In the genomic region with DNA sequence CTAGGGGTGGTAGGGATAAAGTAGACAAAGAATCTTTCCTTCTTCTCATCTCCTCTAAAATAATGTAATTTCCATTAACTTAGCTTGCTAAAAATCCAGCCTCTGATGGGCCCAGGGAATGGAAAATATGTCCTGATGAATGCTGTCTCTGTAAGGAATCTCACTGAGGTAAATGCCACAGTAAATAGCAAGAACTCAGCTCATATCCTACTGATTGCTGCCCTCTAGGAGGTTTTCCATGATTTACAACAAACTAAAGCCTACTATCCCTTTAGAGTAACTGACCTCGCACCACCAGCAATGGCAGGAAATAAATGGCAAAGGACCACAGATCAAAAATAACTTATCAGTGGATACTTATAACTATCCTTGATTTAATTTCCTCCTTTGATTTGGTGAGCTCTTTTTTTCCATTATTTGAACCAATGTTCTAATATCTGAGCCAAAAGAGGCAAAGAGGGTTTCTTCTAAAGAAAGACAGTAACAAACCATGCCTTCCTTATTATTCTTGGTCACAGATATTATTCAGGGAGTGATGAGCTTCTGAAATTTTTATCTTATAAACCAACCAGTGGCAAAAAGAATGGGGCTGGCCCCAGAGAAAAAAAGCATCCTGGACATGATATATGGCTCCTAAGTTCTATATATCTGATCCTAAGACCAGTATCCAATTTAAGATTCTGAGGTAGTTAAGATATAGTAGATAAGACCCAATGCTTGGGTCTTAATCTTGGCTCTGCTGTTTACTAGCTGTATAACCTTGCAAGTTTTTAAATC, we compare ENCODE assay signal across 19 cellular contexts. TPM values are rescaled to one million over a fixed set of nuclear protein-coding genes. Genes with fewer than 3 reads are reported as not detected.
A peak's percentile ranks its signal among the peaks of the same experiment; 100 is the strongest.
DNase-seq lines count a peak whose midpoint lies in the region; ATAC-seq, FAIRE-seq and TF ChIP-seq lines count a peak whose summit lies in the region.
"Had no signal": no experiment of that assay in that cellular context is flagged by ENCODE, and none has a peak within 500 bp of the region (broad histone marks: within the 10 kb centered on the region; RNA-seq: fewer than 3 reads in every experiment).

No MANE protein-coding gene starts in this region.

- BruUV-seq in IMR-90 (replicated peaks; lab: Mats Ljungman, UMichigan): no TSS peak

- H4K91ac ChIP-seq in IMR-90 (ENCODE audit: insufficient read depth, low read depth, low read length): no peak overlapping the region

- no peak for TF ChIP-seq POLR2A in IMR-90 (IDR thresholded peaks at IDR 0.05; ENCODE audit: low read depth, low read length)
- no peak for TF ChIP-seq POLR2A in spleen (IDR thresholded peaks at IDR 0.05)

- H3K4ac ChIP-seq in IMR-90 (ENCODE audit: low read depth, low read length): no peak overlapping the region
- H3K4ac ChIP-seq in mesendoderm (ENCODE audit: low read depth, low read length): no peak overlapping the region

- H4K5ac ChIP-seq in IMR-90 (ENCODE audit: low read depth, low read length) (no peak overlapping the region), mesendoderm (ENCODE audit: low read length) (no peak overlapping the region)

- no peak for TF ChIP-seq CTCF in IMR-90 (conservative IDR thresholded peaks at IDR 0.05; ENCODE audit: low read depth, low read length)
- no peak for TF ChIP-seq CTCF in bronchial epithelial cell (IDR thresholded peaks at IDR 0.05; ENCODE audit: insufficient read depth, low read length, severe bottlenecking)
- peak in 1 of 11 experiments; percentile 27 for TF ChIP-seq CTCF in spleen (IDR thresholded peaks at IDR 0.05 in 8 of 11, conservative IDR thresholded peaks at IDR 0.05 in 3 of 11)

- H4K20me1 ChIP-seq in IMR-90 (ENCODE audit: insufficient read depth, low read length): no peaks in the 10 kb centered on the region

- TF ChIP-seq RAD21 in IMR-90 (IDR thresholded peaks at IDR 0.05; ENCODE audit: low read length): no peak

- H3K9ac ChIP-seq in IMR-90 (ENCODE audit: low read depth, low read length): no peak overlapping the region
- no peak overlapping the region for H3K9ac ChIP-seq in mesendoderm (ENCODE audit: low read length)
- H3K9ac ChIP-seq: SK-N-SH had no signal

- POLR2A ChIA-PET in IMR-90 (lab: Charles Lee; ENCODE audit: unreplicated experiment): interaction anchor here (0.7 kb wide), 1 partner anchor 28 kb away, joined by 3 read pairs; no protein-coding TSS in a partner anchor

- no peak overlapping the region for H3K14ac ChIP-seq in IMR-90 (replicated peaks; ENCODE audit: low read depth, low read length)

- no peak overlapping the region for H2BK20ac ChIP-seq in IMR-90 (ENCODE audit: low read depth, low read length)

- WGBS in IMR-90 (ENCODE audit: extremely low coverage in 2 of 2, insufficient read length in 1 of 2), 2 experiments: no CpG with 5 or more reads among the region's 1 CpG
- no CpG with 5 or more reads among the region's 1 CpG for WGBS in mesendoderm (ENCODE audit: extremely low coverage, insufficient coverage, low lambda C conversion rate)
- 53 to 96% (median 83%) methylated on average over 1 of the region's 1 CpG for WGBS in spleen, 5 donors

- H3K79me1 ChIP-seq in IMR-90 (ENCODE audit: low read depth in 1 of 2, low read length in 2 of 2) (no peaks in the 10 kb centered on the region), mesendoderm (ENCODE audit: low read length) (no peaks in the 10 kb centered on the region)

- H3K23ac ChIP-seq in IMR-90 (ENCODE audit: low read depth, low read length) (no peak overlapping the region), mesendoderm (ENCODE audit: low read length) (no peak overlapping the region)

- FAIRE-seq in bronchial epithelial cell (lab: Jason Lieb, UNC): no peak

- peaks cover 22% of the 10 kb centered on the region for H3K36me3 ChIP-seq in IMR-90 (ENCODE audit: control insufficient read depth, insufficient read depth, low read length)
- peaks cover 4% of the 10 kb centered on the region for H3K36me3 ChIP-seq in bronchial epithelial cell (ENCODE audit: control insufficient read depth, insufficient read depth, low read length)
- no peaks in the 10 kb centered on the region for H3K36me3 ChIP-seq in mesendoderm (ENCODE audit: control insufficient read depth, insufficient read depth, low read length)
- H3K36me3 ChIP-seq in spleen: peaks cover 10 to 93% (median 77%) of the 10 kb centered on the region in 6 donors

- H2BK120ac ChIP-seq in IMR-90 (ENCODE audit: low read depth, low read length) (no peak overlapping the region), mesendoderm (ENCODE audit: low read depth, low read length) (no peak overlapping the region)

- CTCF ChIA-PET in IMR-90 (lab: Yijun Ruan, JAX): interaction anchor here (1.9 kb wide), 1 partner anchor 10 kb away, joined by 4 read pairs; no protein-coding TSS in a partner anchor

- H3K4me1 ChIP-seq in IMR-90 (ENCODE audit: control insufficient read depth, insufficient read depth, low read length): no peaks in the 10 kb centered on the region
- no peaks in the 10 kb centered on the region for H3K4me1 ChIP-seq in mesendoderm (ENCODE audit: control insufficient read depth, low read depth, low read length)
- H3K4me1 ChIP-seq in spleen: peaks cover 0 to 4% (median 0%) of the 10 kb centered on the region in 6 donors
- H3K4me1 ChIP-seq: right atrium auricular region, tibial nerve had no signal

- intact Hi-C loops in IMR-90 (cut with micrococcal nuclease): no loop called here
- intact Hi-C loops in spleen (cut with DNase I; ENCODE audit: low total_unique reads): no loop called here

- 0 out of 2 replicates have a peak, but pooled peaks cover 1% of the 10 kb centered on the region for H3K9me3 ChIP-seq in IMR-90 (ENCODE audit: control insufficient read depth, insufficient read depth, low read length)
- peaks cover 0 to 18% (median 13%) of the 10 kb centered on the region in 8 donors for H3K9me3 ChIP-seq in spleen

- H2BK5ac ChIP-seq in IMR-90 (ENCODE audit: low read depth, low read length, poor library complexity, severe bottlenecking): no peak overlapping the region
- no peak overlapping the region for H2BK5ac ChIP-seq in mesendoderm (ENCODE audit: low read length)

- H3K4me3 ChIP-seq in IMR-90 (ENCODE audit: insufficient read depth, low read depth, low read length) (no peak overlapping the region), bronchial epithelial cell (ENCODE audit: low read depth, low read length) (no peak overlapping the region), mesendoderm (ENCODE audit: low read length) (no peak overlapping the region), spleen (no peak overlapping the region)
- H3K4me3 ChIP-seq: right atrium auricular region, tibial nerve had no signal

- in situ Hi-C loops in ACHN (cut with HindIII; ENCODE audit: low pct_ligation_motif_present, low pct_unique_long_range_greater_than_20kb, low sequenced_read_pairs): no loop called here
- in situ Hi-C loops in IMR-90 (cut with MboI; ENCODE audit: low sequenced_read_pairs): no loop called here

- H2AK5ac ChIP-seq in IMR-90 (ENCODE audit: low read depth, low read length) (no peak overlapping the region), mesendoderm (ENCODE audit: low read length) (no peak overlapping the region)

- no peak overlapping the region for H3K27ac ChIP-seq in IMR-90 (ENCODE audit: insufficient read depth, low read length)
- H3K27ac ChIP-seq in mesendoderm (ENCODE audit: low read depth, low read length): no peak overlapping the region
- H3K27ac ChIP-seq in spleen: no peak overlapping the region
- H3K27ac ChIP-seq: right atrium auricular region, tibial nerve had no signal

- H3K9me1 ChIP-seq in IMR-90 (ENCODE audit: insufficient read depth, low read length): no peaks in the 10 kb centered on the region

- no peak overlapping the region for H2AK9ac ChIP-seq in IMR-90 (replicated peaks; ENCODE audit: low read depth, low read length, poor library complexity)

- H3K56ac ChIP-seq in IMR-90 (ENCODE audit: extremely low read depth, insufficient read depth, low read length) (no peak overlapping the region), mesendoderm (ENCODE audit: low read length) (no peak overlapping the region)

- H3K27me3 ChIP-seq in IMR-90 (ENCODE audit: control insufficient read depth, insufficient read depth, low read length): no peaks in the 10 kb centered on the region
- no peaks in the 10 kb centered on the region for H3K27me3 ChIP-seq in bronchial epithelial cell (ENCODE audit: control insufficient read depth, insufficient read depth, low read length)
- no peaks in the 10 kb centered on the region for H3K27me3 ChIP-seq in mesendoderm (ENCODE audit: insufficient read depth, low read length, poor library complexity)
- no peaks in the 10 kb centered on the region for H3K27me3 ChIP-seq in spleen (replicated peaks in 1 of 7)
- H3K27me3 ChIP-seq: right atrium auricular region, tibial nerve had no signal

- H3K4me2 ChIP-seq in IMR-90 (ENCODE audit: low read depth, low read length) (no peak overlapping the region), mesendoderm (ENCODE audit: low read length) (no peak overlapping the region)
- H3K4me2 ChIP-seq: SK-N-SH had no signal

- dilution Hi-C loops in IMR-90 (cut with HindIII; ENCODE audit: low sequenced_read_pairs, unreplicated experiment): no loop called here

- H2BK15ac ChIP-seq in IMR-90 (ENCODE audit: low read depth, low read length): no peak overlapping the region
- H2BK15ac ChIP-seq in mesendoderm (replicated peaks; ENCODE audit: low read depth): no peak overlapping the region

- H4K8ac ChIP-seq in IMR-90 (ENCODE audit: low read depth in 2 of 2, low read length in 2 of 2): no peak overlapping the region
- H4K8ac ChIP-seq in mesendoderm (ENCODE audit: low read depth, low read length): no peak overlapping the region

- H3K79me2 ChIP-seq in mesendoderm (ENCODE audit: control insufficient read depth, insufficient read depth, low read length): no peaks in the 10 kb centered on the region

- H2AFZ ChIP-seq in IMR-90 (replicated peaks; ENCODE audit: low read length, poor library complexity): no peak overlapping the region

- peak; percentile 40; the same call in 1 of the 2 replicates for ATAC-seq in IMR-90 (ENCODE audit: low read depth)
- no peak for ATAC-seq in GM21825 (IDR thresholded peaks at IDR 0.05; ENCODE audit: unreplicated experiment)
- ATAC-seq: activated CD8-positive, alpha-beta T cell treated with anti-CD3 and anti-CD28 coated beads, Interleukin-2, amount 10 ng/mL, durations not matched to agents 7 days and 5 days; activated T-helper 17 cell treated with anti-CD3 and anti-CD28 coated beads, Interleukin-2, amount 50 U/mL, for 72 hours; natural killer cell treated with Interleukin-12 subunit alpha and Interleukin-12 subunit beta and Interleukin-15 and Interleukin-18, amount 100 ng/mL, for 72 hours had no signal

- H3K18ac ChIP-seq in IMR-90 (ENCODE audit: low read depth, low read length): no peak overlapping the region
- H3K18ac ChIP-seq in mesendoderm (ENCODE audit: low read length): no peak overlapping the region

- DNase-seq in ACHN (peak; percentile 11), IMR-90 (no peak), bronchial epithelial cell (ENCODE audit: low read depth) (peak; percentile 11), mesendoderm (peak; percentile 62), Ammon's horn (ENCODE audit: low spot score) (no peak), spleen (no peak), GM19240 (ENCODE audit: insufficient read length, low spot score) (no peak)
- DNase-seq: activated CD8-positive, alpha-beta T cell treated with anti-CD3 and anti-CD28 coated beads, Interleukin-2, amount 10 ng/mL, durations not matched to agents 7 days and 5 days; DMS79; NCI-H1092; NCI-H2227 treated with DMSO at 0.1 percent for 48 hours; SK-N-SH; stimulated activated CD4-positive, alpha-beta T cell treated with anti-CD3 and anti-CD28 coated beads, Interleukin-4, amount 100 ng/mL, for 24 hours had no signal

RNA-seq across cellular contexts. Expression of a gene that starts 43.7 kb away (rescaled TPM):
- total RNA-seq in IMR-90 (2012; rRNA removed) (22.5 and 25.3 TPM in 2 replicates), bronchial epithelial cell (10.2 and 10.8 TPM in 2 replicates), spleen (10 to 100 TPM; 23.3 to 37.4 (median 26.1) TPM)
- polyA plus RNA-seq in IMR-90 (2012; rRNA removed) (6.9 and 7.2 TPM in 2 replicates), spleen (1 to 10 TPM; 3.7 to 4.7 (median 4.1) TPM)
- polyA plus RNA-seq in IMR-90 (2012; cell fraction: cytosol; rRNA removed): 1.4 and 1.8 TPM in 2 replicates
- 1.2 and 8.4 TPM in 2 replicates for polyA plus RNA-seq in IMR-90 (2012; cell fraction: nucleus; rRNA removed; ENCODE audit: low replicate concordance)
- 18.3 TPM for polyA plus RNA-seq in mesendoderm (2013, experiment 1 of 2)
- 18.3 TPM for polyA plus RNA-seq in mesendoderm (2013, experiment 2 of 2)

RNA-seq across cellular contexts. Expression of a gene that starts 57.0 kb away (rescaled TPM):
- total RNA-seq in IMR-90 (2012; rRNA removed) (77.5 and 82.6 TPM in 2 replicates), bronchial epithelial cell (23.7 and 45.8 TPM in 2 replicates), spleen (10 to 100 TPM; 27.7 to 52.5 (median 36.9) TPM)
- polyA plus RNA-seq in IMR-90 (2012; rRNA removed) (49.4 and 56.7 TPM in 2 replicates), spleen (10 to 100 TPM; 13.6 to 22.1 (median 18.0) TPM)
- 26.8 and 33.5 TPM in 2 replicates for polyA plus RNA-seq in IMR-90 (2012; cell fraction: cytosol; rRNA removed)
- polyA plus RNA-seq in IMR-90 (2012; cell fraction: nucleus; rRNA removed; ENCODE audit: low replicate concordance): 76.9 and 127 TPM in 2 replicates
- 21.3 TPM for polyA plus RNA-seq in mesendoderm (2013, experiment 1 of 2)
- 22.1 TPM for polyA plus RNA-seq in mesendoderm (2013, experiment 2 of 2)

RNA-seq across cellular contexts. Expression of a gene that starts 57.9 kb away (rescaled TPM):
- total RNA-seq in IMR-90 (2012; rRNA removed) (not detected in 2 replicates), bronchial epithelial cell (under 0.01 TPM in 2 replicates), spleen (under 1 TPM in 3 of 7 donors, not detected in 4; 0.37 to 0.49 (median 0.47) TPM)
- polyA plus RNA-seq in IMR-90 (2012; rRNA removed) (0.05 TPM in 1 of 2 replicates, not detected in the other), spleen (not detected)
- polyA plus RNA-seq in IMR-90 (2012; cell fraction: cytosol; rRNA removed): 0.03 and 0.05 TPM in 2 replicates
- 0.03 and 0.05 TPM in 2 replicates for polyA plus RNA-seq in IMR-90 (2012; cell fraction: nucleus; rRNA removed; ENCODE audit: low replicate concordance)
- polyA plus RNA-seq in mesendoderm (2013, experiment 1 of 2): 3.0 TPM
- polyA plus RNA-seq in mesendoderm (2013, experiment 2 of 2): 2.4 TPM
- total RNA-seq: activated CD8-positive, alpha-beta T cell treated with anti-CD3 and anti-CD28 coated beads, Interleukin-2, amount 10 ng/mL, durations not matched to agents 7 days and 5 days; activated T-helper 17 cell treated with anti-CD3 and anti-CD28 coated beads, Interleukin-2, amount 50 U/mL, for 72 hours; H4; natural killer cell treated with Interleukin-12 subunit alpha and Interleukin-12 subunit beta and Interleukin-15 and Interleukin-18, amount 100 ng/mL, for 72 hours; right atrium auricular region; tibial nerve had no signal

Comparison
In these comparisons a context has a peak if more than half of its experiments do, and no peak if none do; other contexts are left out.
1. DNase-seq: peak in ACHN (single experiment), bronchial epithelial cell (single experiment) and mesendoderm (single experiment); none in IMR-90 (single experiment), Ammon's horn (single experiment), spleen (single experiment) and GM19240 (single experiment).